19 cellular contexts compared by ENCODE assay signal in genomic region chr5:20636686-20637085, GRCh38.
DNase-seq lines count a peak whose midpoint lies in the region; ATAC-seq, FAIRE-seq and TF ChIP-seq lines count a peak whose summit lies in the region.
"Had no signal": no experiment of that assay in that cellular context is flagged by ENCODE, and none has a peak within 500 bp of the region (broad histone marks: within the 10 kb centered on the region; RNA-seq: fewer than 3 reads in every experiment).

No MANE protein-coding gene starts in this region.

- no peak overlapping the region for H3K4me2 ChIP-seq in mammary epithelial cell (ENCODE audit: insufficient read depth, low read depth, low read length)
- H3K4me2 ChIP-seq: BLaER1 treated with 17β-estradiol and CSF1 and Interleukin-3, amounts not matched to agents 10 nM and 100 nM had no signal

- H3K27me3 Mint-ChIP-seq in MCF 10A (ENCODE audit: insufficient read depth, unreplicated experiment): no peaks in the 10 kb centered on the region
- H3K27me3 Mint-ChIP-seq: CD4-positive, CD25-positive, alpha-beta regulatory T cell had no signal

- no peak for TF ChIP-seq CTCF in mammary epithelial cell (conservative IDR thresholded peaks at IDR 0.05 in 1 of 2, IDR thresholded peaks at IDR 0.05 in 1 of 2; ENCODE audit: extremely low read depth in 1 of 2, insufficient read depth in 1 of 2, low read depth in 1 of 2, low read length in 2 of 2)
- no peak for TF ChIP-seq CTCF in MCF 10A (IDR thresholded peaks at IDR 0.05; ENCODE audit: unreplicated experiment)
- no peak for TF ChIP-seq CTCF in RWPE2 (IDR thresholded peaks at IDR 0.05; ENCODE audit: poor library complexity, severe bottlenecking)

- H3K4me1 ChIP-seq in mammary epithelial cell (ENCODE audit: insufficient read depth, low read length) (no peaks in the 10 kb centered on the region), RWPE2 (ENCODE audit: insufficient read depth, poor library complexity, severe bottlenecking) (peaks cover 6% of the 10 kb centered on the region), endocrine pancreas (ENCODE audit: control insufficient read depth, insufficient read depth, low read length) (no peaks in the 10 kb centered on the region)
- H3K4me1 ChIP-seq: BLaER1 treated with 17β-estradiol and CSF1 and Interleukin-3, amounts not matched to agents 10 nM and 100 nM had no signal

- H3K9me3 Mint-ChIP-seq in MCF 10A (ENCODE audit: unreplicated experiment): no peaks in the 10 kb centered on the region

- POLR2A ChIA-PET in MCF 10A (lab: Yijun Ruan, JAX): no interaction called here

- H3K36me3 Mint-ChIP-seq in MCF 10A (ENCODE audit: insufficient read depth, unreplicated experiment): no peaks in the 10 kb centered on the region
- H3K36me3 Mint-ChIP-seq: CD4-positive, CD25-positive, alpha-beta regulatory T cell had no signal

- in situ Hi-C loops in mammary epithelial cell (cut with MboI; ENCODE audit: low sequenced_read_pairs in 2 of 2): no loop called here

- no peak overlapping the region for H3K27ac Mint-ChIP-seq in MCF 10A (ENCODE audit: low read depth, unreplicated experiment)
- H3K27ac Mint-ChIP-seq: CD4-positive, CD25-positive, alpha-beta regulatory T cell had no signal

- intact Hi-C loops in mammary epithelial cell (cut with micrococcal nuclease) (no loop called here), MCF 10A (cut with micrococcal nuclease) (no loop called here)

- CTCF ChIA-PET in mammary epithelial cell (lab: Charles Lee; ENCODE audit: low non-redundant PET) (no interaction called here), MCF 10A (lab: Yijun Ruan, JAX) (no interaction called here)

- H3K36me3 ChIP-seq in mammary epithelial cell (ENCODE audit: insufficient read depth, low read length) (no peaks in the 10 kb centered on the region), RWPE2 (ENCODE audit: low read depth) (no peaks in the 10 kb centered on the region), endocrine pancreas (ENCODE audit: control insufficient read depth, insufficient read depth, low read length) (no peaks in the 10 kb centered on the region)
- H3K36me3 ChIP-seq: BLaER1 treated with 17β-estradiol and CSF1 and Interleukin-3, amounts not matched to agents 10 nM and 100 nM had no signal

- H3K9me3 ChIP-seq in mammary epithelial cell (replicated peaks; ENCODE audit: insufficient read depth, low read length) (no peaks in the 10 kb centered on the region), RWPE2 (ENCODE audit: severe bottlenecking) (no peaks in the 10 kb centered on the region), endocrine pancreas (ENCODE audit: control insufficient read depth, low read length) (no peaks in the 10 kb centered on the region)

- dilution Hi-C loops in mammary epithelial cell (cut with HindIII; ENCODE audit: low sequenced_read_pairs): no loop called here

- no peaks in the 10 kb centered on the region for H4K20me1 ChIP-seq in mammary epithelial cell (ENCODE audit: insufficient read depth, low read length)
- H4K20me1 ChIP-seq: BLaER1 treated with 17β-estradiol and CSF1 and Interleukin-3, amounts not matched to agents 10 nM and 100 nM had no signal

- H3K27ac ChIP-seq in mammary epithelial cell (ENCODE audit: insufficient read depth, low read depth, low read length) (no peak overlapping the region), RWPE2 (ENCODE audit: poor library complexity, severe bottlenecking) (no peak overlapping the region)
- H3K27ac ChIP-seq: BLaER1 treated with 17β-estradiol and CSF1 and Interleukin-3, amounts not matched to agents 10 nM and 100 nM; HL-60 had no signal

- no peaks in the 10 kb centered on the region for H3K79me2 ChIP-seq in mammary epithelial cell (ENCODE audit: insufficient read depth, low read length)

- peak; percentile 54; the same call in 2 of the 3 replicates for ATAC-seq in RWPE2 (ENCODE audit: low read depth)
- ATAC-seq: GM12878, HCT116 had no signal

- no peak for FAIRE-seq in urothelium cell line (lab: Jason Lieb, UNC)
- FAIRE-seq: GM12878, GM18507, H1 had no signal

- no peaks in the 10 kb centered on the region for H3K27me3 ChIP-seq in mammary epithelial cell (ENCODE audit: insufficient read depth, low read length)
- H3K27me3 ChIP-seq in RWPE2 (ENCODE audit: insufficient read depth, poor library complexity, severe bottlenecking): no peaks in the 10 kb centered on the region
- no peaks in the 10 kb centered on the region for H3K27me3 ChIP-seq in endocrine pancreas (ENCODE audit: control insufficient read depth, insufficient read depth, low read length)
- H3K27me3 ChIP-seq: BLaER1 treated with 17β-estradiol and CSF1 and Interleukin-3, amounts not matched to agents 10 nM and 100 nM had no signal

- peaks cover 6% of the 10 kb centered on the region for H3K4me1 Mint-ChIP-seq in MCF 10A (ENCODE audit: insufficient read depth, unreplicated experiment)

- 19% methylated on average over 1 of the region's 1 CpG for WGBS in mammary epithelial cell (ENCODE audit: low coverage, missing lambda C conversion rate)

- H3K9ac ChIP-seq in mammary epithelial cell (ENCODE audit: insufficient read depth, low read length) (no peak overlapping the region), endocrine pancreas (ENCODE audit: control insufficient read depth, insufficient read depth, low read length) (no peak overlapping the region)
- H3K9ac ChIP-seq: BLaER1 treated with 17β-estradiol and CSF1 and Interleukin-3, amounts not matched to agents 10 nM and 100 nM had no signal

- H2AFZ ChIP-seq in mammary epithelial cell (ENCODE audit: low read depth, low read length): no peak overlapping the region

- no peak overlapping the region for H3K4me3 Mint-ChIP-seq in MCF 10A (ENCODE audit: unreplicated experiment)
- H3K4me3 Mint-ChIP-seq: CD4-positive, CD25-positive, alpha-beta regulatory T cell had no signal

- H3K4me3 ChIP-seq in mammary epithelial cell (replicated peaks in 1 of 3; ENCODE audit: insufficient read depth in 1 of 3, low read depth in 2 of 3, low read length in 3 of 3) (no peak overlapping the region), RWPE2 (ENCODE audit: severe bottlenecking) (no peak overlapping the region), endocrine pancreas (ENCODE audit: control insufficient read depth, insufficient read depth, low read length) (peak overlapping the region; percentile 10)
- H3K4me3 ChIP-seq: BLaER1 treated with 17β-estradiol and CSF1 and Interleukin-3, amounts not matched to agents 10 nM and 100 nM; GM12878 had no signal

- peak; percentile 4 for DNase-seq in mammary epithelial cell
- no peak for DNase-seq in MCF 10A (ENCODE audit: unreplicated experiment)
- DNase-seq in RWPE2 (ENCODE audit: low spot score): no peak
- no peak for DNase-seq in GDM1 (lab: John Stamatoyannopoulos, UW)
- DNase-seq in urothelium cell line (ENCODE audit: low spot score): no peak
- DNase-seq in GOT3 (lab: John Stamatoyannopoulos, UW): no peak
- DNase-seq: 8988T; ACHN; CD4-positive, CD25-positive, alpha-beta regulatory T cell; DMS53; IMR-90; KBM-7 had no signal

- BruUV-seq in mammary epithelial cell (replicated peaks; lab: Mats Ljungman, UMichigan) (no TSS peak), MCF 10A (replicated peaks; lab: Mats Ljungman, UMichigan) (no TSS peak)
